ENCODE assay signal across 1 cellular context in the genomic region with DNA sequence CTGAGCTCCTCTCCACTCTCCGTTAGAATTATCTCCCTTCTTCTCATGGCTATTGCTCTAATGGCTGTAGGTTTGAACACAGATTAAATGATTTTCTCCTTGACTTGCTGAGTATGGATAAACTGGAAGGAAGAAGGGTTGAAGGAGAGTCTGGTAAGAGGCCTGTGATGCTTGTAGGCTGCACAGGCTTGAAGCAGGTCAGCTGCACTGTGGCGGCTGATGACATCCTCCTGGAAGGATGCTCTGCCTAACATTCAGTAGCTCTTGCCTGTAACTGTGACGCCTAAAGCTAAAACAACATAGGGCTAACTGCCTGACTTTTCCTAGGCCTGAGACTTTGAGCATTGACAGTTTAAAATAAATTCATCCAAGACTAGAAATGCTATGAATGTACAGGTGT.
TF ChIP-seq lines count a peak whose summit lies in the region.

No MANE protein-coding gene starts in this region.

TF ChIP-seq in GM12878, 131 proteins besides CTCF, POLR2A, EP300 and RAD21 (continued from another document):
- no peak for TF ChIP-seq CEBPZ (IDR thresholded peaks at IDR 0.05; ENCODE audit: low read depth, low read length)
- no peak for TF ChIP-seq RCOR1 (conservative IDR thresholded peaks at IDR 0.05; ENCODE audit: low read depth, low read length)
- TF ChIP-seq STAT3 (IDR thresholded peaks at IDR 0.05; ENCODE audit: low read depth, low read length): no peak
- TF ChIP-seq, protein P1, sequence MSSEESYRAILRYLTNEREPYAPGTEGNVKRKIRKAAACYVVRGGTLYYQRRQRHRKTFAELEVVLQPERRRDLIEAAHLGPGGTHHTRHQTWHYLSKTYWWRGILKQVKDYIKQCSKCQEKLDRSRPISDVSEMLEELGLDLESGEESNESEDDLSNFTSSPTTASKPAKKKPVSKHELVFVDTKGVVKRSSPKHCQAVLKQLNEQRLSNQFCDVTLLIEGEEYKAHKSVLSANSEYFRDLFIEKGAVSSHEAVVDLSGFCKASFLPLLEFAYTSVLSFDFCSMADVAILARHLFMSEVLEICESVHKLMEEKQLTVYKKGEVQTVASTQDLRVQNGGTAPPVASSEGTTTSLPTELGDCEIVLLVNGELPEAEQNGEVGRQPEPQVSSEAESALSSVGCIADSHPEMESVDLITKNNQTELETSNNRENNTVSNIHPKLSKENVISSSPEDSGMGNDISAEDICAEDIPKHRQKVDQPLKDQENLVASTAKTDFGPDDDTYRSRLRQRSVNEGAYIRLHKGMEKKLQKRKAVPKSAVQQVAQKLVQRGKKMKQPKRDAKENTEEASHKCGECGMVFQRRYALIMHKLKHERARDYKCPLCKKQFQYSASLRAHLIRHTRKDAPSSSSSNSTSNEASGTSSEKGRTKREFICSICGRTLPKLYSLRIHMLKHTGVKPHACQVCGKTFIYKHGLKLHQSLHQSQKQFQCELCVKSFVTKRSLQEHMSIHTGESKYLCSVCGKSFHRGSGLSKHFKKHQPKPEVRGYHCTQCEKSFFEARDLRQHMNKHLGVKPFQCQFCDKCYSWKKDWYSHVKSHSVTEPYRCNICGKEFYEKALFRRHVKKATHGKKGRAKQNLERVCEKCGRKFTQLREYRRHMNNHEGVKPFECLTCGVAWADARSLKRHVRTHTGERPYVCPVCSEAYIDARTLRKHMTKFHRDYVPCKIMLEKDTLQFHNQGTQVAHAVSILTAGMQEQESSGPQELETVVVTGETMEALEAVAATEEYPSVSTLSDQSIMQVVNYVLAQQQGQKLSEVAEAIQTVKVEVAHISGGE (CRISPR knock-in tag; IDR thresholded peaks at IDR 0.05): no peak
- no peak for TF ChIP-seq MLLT1 (IDR thresholded peaks at IDR 0.05)
- TF ChIP-seq BHLHE40 (IDR thresholded peaks at IDR 0.05; ENCODE audit: borderline replicate concordance in 1 of 2, low read depth in 2 of 2, low read length in 1 of 2): no peak
- no peak for TF ChIP-seq SMAD5 (IDR thresholded peaks at IDR 0.05; ENCODE audit: low read depth)
- no peak for TF ChIP-seq ZSCAN29 (IDR thresholded peaks at IDR 0.05)
- TF ChIP-seq YBX1 (IDR thresholded peaks at IDR 0.05): no peak
- TF ChIP-seq KLF5 (IDR thresholded peaks at IDR 0.05; ENCODE audit: partially characterized antibody): no peak
- TF ChIP-seq TCF3 (IDR thresholded peaks at IDR 0.05; ENCODE audit: borderline replicate concordance, insufficient read depth, low read depth, low read length): no peak
- TF ChIP-seq ZNF217 (IDR thresholded peaks at IDR 0.05): no peak
- TF ChIP-seq, protein P2, sequence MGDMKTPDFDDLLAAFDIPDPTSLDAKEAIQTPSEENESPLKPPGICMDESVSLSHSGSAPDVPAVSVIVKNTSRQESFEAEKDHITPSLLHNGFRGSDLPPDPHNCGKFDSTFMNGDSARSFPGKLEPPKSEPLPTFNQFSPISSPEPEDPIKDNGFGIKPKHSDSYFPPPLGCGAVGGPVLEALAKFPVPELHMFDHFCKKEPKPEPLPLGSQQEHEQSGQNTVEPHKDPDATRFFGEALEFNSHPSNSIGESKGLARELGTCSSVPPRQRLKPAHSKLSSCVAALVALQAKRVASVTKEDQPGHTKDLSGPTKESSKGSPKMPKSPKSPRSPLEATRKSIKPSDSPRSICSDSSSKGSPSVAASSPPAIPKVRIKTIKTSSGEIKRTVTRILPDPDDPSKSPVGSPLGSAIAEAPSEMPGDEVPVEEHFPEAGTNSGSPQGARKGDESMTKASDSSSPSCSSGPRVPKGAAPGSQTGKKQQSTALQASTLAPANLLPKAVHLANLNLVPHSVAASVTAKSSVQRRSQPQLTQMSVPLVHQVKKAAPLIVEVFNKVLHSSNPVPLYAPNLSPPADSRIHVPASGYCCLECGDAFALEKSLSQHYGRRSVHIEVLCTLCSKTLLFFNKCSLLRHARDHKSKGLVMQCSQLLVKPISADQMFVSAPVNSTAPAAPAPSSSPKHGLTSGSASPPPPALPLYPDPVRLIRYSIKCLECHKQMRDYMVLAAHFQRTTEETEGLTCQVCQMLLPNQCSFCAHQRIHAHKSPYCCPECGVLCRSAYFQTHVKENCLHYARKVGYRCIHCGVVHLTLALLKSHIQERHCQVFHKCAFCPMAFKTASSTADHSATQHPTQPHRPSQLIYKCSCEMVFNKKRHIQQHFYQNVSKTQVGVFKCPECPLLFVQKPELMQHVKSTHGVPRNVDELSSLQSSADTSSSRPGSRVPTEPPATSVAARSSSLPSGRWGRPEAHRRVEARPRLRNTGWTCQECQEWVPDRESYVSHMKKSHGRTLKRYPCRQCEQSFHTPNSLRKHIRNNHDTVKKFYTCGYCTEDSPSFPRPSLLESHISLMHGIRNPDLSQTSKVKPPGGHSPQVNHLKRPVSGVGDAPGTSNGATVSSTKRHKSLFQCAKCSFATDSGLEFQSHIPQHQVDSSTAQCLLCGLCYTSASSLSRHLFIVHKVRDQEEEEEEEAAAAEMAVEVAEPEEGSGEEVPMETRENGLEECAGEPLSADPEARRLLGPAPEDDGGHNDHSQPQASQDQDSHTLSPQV (IDR thresholded peaks at IDR 0.05): no peak
- TF ChIP-seq, protein P3, sequence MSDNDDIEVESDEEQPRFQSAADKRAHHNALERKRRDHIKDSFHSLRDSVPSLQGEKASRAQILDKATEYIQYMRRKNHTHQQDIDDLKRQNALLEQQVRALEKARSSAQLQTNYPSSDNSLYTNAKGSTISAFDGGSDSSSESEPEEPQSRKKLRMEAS (IDR thresholded peaks at IDR 0.05; ENCODE audit: low read depth, low read length): no peak
- TF ChIP-seq NRF1 (conservative IDR thresholded peaks at IDR 0.05; ENCODE audit: low read depth, low read length): no peak
- TF ChIP-seq ZBED1 (IDR thresholded peaks at IDR 0.05; ENCODE audit: borderline replicate concordance): no peak
- no peak for TF ChIP-seq JUNB (IDR thresholded peaks at IDR 0.05)
- TF ChIP-seq SMARCA5 (IDR thresholded peaks at IDR 0.05): no peak
